ENCODE assay signal across 1 cellular context in the genomic region with DNA sequence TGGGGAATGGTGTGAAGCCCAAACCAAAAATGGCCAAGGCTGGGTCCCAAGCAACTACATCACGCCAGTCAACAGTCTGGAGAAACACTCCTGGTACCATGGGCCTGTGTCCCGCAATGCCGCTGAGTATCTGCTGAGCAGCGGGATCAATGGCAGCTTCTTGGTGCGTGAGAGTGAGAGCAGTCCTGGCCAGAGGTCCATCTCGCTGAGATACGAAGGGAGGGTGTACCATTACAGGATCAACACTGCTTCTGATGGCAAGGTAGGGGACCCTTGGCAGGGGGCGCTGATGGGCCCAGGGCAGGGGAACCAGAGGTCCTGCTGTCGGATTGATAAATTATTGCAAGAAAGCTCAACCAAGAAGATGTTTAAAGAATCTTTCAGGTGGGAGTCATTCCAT.
TF ChIP-seq lines count a peak whose summit lies in the region.

No MANE protein-coding gene starts in this region.

TF ChIP-seq in H1, 55 proteins besides CTCF, POLR2A, EP300 and RAD21:
- TF ChIP-seq YY1 (IDR thresholded peaks at IDR 0.05; ENCODE audit: low read depth, low read length) = no peak
- no peak for TF ChIP-seq SIX5 (IDR thresholded peaks at IDR 0.05; ENCODE audit: low read depth, low read length)
- TF ChIP-seq TCF12 (IDR thresholded peaks at IDR 0.05; ENCODE audit: low read depth, low read length) = no peak
- TF ChIP-seq EGR1 (IDR thresholded peaks at IDR 0.05; ENCODE audit: borderline replicate concordance, low read depth, low read length) = no peak
- TF ChIP-seq SP1 (IDR thresholded peaks at IDR 0.05; ENCODE audit: low read depth, low read length) = no peak
- TF ChIP-seq SP4 (IDR thresholded peaks at IDR 0.05; ENCODE audit: low read length) = no peak
- TF ChIP-seq SIRT6 (IDR thresholded peaks at IDR 0.05; ENCODE audit: low read length) = no peak
- no peak for TF ChIP-seq SP2 (IDR thresholded peaks at IDR 0.05; ENCODE audit: low read length)
- TF ChIP-seq MAFK (IDR thresholded peaks at IDR 0.05; ENCODE audit: low read depth, low read length) = no peak
- TF ChIP-seq, protein P1, sequence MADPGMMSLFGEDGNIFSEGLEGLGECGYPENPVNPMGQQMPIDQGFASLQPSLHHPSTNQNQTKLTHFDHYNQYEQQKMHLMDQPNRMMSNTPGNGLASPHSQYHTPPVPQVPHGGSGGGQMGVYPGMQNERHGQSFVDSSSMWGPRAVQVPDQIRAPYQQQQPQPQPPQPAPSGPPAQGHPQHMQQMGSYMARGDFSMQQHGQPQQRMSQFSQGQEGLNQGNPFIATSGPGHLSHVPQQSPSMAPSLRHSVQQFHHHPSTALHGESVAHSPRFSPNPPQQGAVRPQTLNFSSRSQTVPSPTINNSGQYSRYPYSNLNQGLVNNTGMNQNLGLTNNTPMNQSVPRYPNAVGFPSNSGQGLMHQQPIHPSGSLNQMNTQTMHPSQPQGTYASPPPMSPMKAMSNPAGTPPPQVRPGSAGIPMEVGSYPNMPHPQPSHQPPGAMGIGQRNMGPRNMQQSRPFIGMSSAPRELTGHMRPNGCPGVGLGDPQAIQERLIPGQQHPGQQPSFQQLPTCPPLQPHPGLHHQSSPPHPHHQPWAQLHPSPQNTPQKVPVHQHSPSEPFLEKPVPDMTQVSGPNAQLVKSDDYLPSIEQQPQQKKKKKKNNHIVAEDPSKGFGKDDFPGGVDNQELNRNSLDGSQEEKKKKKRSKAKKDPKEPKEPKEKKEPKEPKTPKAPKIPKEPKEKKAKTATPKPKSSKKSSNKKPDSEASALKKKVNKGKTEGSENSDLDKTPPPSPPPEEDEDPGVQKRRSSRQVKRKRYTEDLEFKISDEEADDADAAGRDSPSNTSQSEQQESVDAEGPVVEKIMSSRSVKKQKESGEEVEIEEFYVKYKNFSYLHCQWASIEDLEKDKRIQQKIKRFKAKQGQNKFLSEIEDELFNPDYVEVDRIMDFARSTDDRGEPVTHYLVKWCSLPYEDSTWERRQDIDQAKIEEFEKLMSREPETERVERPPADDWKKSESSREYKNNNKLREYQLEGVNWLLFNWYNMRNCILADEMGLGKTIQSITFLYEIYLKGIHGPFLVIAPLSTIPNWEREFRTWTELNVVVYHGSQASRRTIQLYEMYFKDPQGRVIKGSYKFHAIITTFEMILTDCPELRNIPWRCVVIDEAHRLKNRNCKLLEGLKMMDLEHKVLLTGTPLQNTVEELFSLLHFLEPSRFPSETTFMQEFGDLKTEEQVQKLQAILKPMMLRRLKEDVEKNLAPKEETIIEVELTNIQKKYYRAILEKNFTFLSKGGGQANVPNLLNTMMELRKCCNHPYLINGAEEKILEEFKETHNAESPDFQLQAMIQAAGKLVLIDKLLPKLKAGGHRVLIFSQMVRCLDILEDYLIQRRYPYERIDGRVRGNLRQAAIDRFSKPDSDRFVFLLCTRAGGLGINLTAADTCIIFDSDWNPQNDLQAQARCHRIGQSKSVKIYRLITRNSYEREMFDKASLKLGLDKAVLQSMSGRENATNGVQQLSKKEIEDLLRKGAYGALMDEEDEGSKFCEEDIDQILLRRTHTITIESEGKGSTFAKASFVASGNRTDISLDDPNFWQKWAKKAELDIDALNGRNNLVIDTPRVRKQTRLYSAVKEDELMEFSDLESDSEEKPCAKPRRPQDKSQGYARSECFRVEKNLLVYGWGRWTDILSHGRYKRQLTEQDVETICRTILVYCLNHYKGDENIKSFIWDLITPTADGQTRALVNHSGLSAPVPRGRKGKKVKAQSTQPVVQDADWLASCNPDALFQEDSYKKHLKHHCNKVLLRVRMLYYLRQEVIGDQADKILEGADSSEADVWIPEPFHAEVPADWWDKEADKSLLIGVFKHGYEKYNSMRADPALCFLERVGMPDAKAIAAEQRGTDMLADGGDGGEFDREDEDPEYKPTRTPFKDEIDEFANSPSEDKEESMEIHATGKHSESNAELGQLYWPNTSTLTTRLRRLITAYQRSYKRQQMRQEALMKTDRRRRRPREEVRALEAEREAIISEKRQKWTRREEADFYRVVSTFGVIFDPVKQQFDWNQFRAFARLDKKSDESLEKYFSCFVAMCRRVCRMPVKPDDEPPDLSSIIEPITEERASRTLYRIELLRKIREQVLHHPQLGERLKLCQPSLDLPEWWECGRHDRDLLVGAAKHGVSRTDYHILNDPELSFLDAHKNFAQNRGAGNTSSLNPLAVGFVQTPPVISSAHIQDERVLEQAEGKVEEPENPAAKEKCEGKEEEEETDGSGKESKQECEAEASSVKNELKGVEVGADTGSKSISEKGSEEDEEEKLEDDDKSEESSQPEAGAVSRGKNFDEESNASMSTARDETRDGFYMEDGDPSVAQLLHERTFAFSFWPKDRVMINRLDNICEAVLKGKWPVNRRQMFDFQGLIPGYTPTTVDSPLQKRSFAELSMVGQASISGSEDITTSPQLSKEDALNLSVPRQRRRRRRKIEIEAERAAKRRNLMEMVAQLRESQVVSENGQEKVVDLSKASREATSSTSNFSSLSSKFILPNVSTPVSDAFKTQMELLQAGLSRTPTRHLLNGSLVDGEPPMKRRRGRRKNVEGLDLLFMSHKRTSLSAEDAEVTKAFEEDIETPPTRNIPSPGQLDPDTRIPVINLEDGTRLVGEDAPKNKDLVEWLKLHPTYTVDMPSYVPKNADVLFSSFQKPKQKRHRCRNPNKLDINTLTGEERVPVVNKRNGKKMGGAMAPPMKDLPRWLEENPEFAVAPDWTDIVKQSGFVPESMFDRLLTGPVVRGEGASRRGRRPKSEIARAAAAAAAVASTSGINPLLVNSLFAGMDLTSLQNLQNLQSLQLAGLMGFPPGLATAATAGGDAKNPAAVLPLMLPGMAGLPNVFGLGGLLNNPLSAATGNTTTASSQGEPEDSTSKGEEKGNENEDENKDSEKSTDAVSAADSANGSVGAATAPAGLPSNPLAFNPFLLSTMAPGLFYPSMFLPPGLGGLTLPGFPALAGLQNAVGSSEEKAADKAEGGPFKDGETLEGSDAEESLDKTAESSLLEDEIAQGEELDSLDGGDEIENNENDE (IDR thresholded peaks at IDR 0.05; ENCODE audit: insufficient replicate concordance, low read length) = no peak
- no peak for TF ChIP-seq RFX5 (IDR thresholded peaks at IDR 0.05; ENCODE audit: borderline replicate concordance, low read depth, low read length)
- TF ChIP-seq GABPA (IDR thresholded peaks at IDR 0.05; ENCODE audit: borderline replicate concordance, insufficient read depth, low read length) = no peak
- no peak for TF ChIP-seq CREB1 (IDR thresholded peaks at IDR 0.05)
